Comparison of ENCODE assay signal across 7 cellular contexts in the genomic region with DNA sequence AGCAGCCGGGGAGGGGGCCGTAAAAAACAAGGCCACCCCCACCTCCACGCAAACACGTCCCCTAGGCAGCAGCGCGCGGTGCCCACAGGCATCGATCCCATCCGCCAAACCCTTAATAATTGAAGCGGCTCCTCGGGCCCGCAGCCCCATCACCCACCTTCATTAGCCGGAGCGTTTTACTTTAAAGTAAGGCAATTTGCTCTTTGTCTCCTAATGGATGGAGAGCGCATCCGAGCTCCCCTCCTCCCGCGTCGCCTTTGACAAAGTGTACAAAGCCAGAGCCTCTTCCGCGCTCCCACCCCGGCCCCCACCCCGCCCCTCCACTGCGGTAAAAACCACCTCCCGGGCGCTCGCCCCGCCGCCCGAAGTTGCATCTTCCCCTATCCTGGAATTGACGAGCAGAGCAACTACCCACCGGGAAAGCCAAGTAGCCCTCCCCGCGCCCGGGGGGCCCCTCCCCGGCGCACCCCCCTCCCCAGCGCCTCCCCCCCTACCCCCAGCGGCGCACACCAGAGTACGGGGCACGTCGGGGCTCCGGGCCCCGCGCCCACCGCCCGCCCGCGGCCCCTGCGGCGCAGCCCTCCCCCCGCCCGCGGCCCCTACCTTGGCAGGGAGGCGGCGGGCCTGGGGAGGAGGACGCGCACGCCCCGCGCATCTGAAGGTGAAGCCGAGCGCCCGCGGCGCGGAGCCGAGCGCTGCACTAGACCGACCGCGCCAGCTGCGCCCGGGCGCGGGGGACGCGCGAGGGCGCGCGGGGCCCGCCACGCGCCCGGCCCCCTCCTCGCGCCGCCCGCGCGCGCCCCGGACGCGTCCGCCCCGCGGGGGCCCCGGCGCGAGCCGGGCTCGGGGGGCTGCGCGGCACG. TPM values are rescaled to one million over a fixed set of nuclear protein-coding genes. Genes with fewer than 3 reads are reported as not detected.
A peak's percentile ranks its signal among the peaks of the same experiment; 100 is the strongest.
DNase-seq lines count a peak whose midpoint lies in the region; ATAC-seq and TF ChIP-seq lines count a peak whose summit lies in the region.

A gene with protein sequence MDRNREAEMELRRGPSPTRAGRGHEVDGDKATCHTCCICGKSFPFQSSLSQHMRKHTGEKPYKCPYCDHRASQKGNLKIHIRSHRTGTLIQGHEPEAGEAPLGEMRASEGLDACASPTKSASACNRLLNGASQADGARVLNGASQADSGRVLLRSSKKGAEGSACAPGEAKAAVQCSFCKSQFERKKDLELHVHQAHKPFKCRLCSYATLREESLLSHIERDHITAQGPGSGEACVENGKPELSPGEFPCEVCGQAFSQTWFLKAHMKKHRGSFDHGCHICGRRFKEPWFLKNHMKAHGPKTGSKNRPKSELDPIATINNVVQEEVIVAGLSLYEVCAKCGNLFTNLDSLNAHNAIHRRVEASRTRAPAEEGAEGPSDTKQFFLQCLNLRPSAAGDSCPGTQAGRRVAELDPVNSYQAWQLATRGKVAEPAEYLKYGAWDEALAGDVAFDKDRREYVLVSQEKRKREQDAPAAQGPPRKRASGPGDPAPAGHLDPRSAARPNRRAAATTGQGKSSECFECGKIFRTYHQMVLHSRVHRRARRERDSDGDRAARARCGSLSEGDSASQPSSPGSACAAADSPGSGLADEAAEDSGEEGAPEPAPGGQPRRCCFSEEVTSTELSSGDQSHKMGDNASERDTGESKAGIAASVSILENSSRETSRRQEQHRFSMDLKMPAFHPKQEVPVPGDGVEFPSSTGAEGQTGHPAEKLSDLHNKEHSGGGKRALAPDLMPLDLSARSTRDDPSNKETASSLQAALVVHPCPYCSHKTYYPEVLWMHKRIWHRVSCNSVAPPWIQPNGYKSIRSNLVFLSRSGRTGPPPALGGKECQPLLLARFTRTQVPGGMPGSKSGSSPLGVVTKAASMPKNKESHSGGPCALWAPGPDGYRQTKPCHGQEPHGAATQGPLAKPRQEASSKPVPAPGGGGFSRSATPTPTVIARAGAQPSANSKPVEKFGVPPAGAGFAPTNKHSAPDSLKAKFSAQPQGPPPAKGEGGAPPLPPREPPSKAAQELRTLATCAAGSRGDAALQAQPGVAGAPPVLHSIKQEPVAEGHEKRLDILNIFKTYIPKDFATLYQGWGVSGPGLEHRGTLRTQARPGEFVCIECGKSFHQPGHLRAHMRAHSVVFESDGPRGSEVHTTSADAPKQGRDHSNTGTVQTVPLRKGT (minus strand): TSS at position 702 of the 863 bp plus-strand sequence. CDS start 52,188 bp downstream, outside the sequence.

- in situ Hi-C loops in KBM-7 (cut with MboI; ENCODE audit: low pct_unique_long_range_greater_than_20kb, low sequenced_read_pairs) = no loop called here

- peak within 1 kb of the TSS; percentile 98 for H3K4me3 Mint-ChIP-seq in natural killer cell

- no peaks in the 10 kb centered on the region for H3K27me3 Mint-ChIP-seq in natural killer cell (ENCODE audit: low read depth in 2 of 2)

- peak within 1 kb of the TSS; percentile 88 to 98 for H3K27ac Mint-ChIP-seq in natural killer cell

- DNase-seq in KBM-7 (peak; percentile 66), fibroblast of mammary gland (ENCODE audit: low read depth) (no peak), natural killer cell (peak; percentile 45)
- DNase-seq in activated CD4-positive, alpha-beta T cell treated with anti-CD3 and anti-CD28 coated beads, Interleukin-2, amount 50 U/mL, for 1 hour = peak; percentile 32

- H3K4me3 ChIP-seq in fibroblast of mammary gland (ENCODE audit: control insufficient read depth, low read depth, low read length) = peak within 1 kb of the TSS; percentile 92

- TF ChIP-seq CTCF in fibroblast of mammary gland (conservative IDR thresholded peaks at IDR 0.05; ENCODE audit: control insufficient read depth, insufficient read depth, low read depth, low read length) = no peak
- no peak for TF ChIP-seq CTCF in natural killer cell (IDR thresholded peaks at IDR 0.05)

- H3K36me3 Mint-ChIP-seq in natural killer cell = no peaks in the 10 kb centered on the region

- ATAC-seq in GM18498 (IDR thresholded peaks at IDR 0.05; ENCODE audit: unreplicated experiment) (peak; percentile 19), natural killer cell (peak; percentile 27 to 30 (median 29)), HG02840 (IDR thresholded peaks at IDR 0.05; ENCODE audit: low FRiP score, unreplicated experiment) (no peak), HG03457 (IDR thresholded peaks at IDR 0.05; ENCODE audit: unreplicated experiment) (no peak)

- no peaks in the 10 kb centered on the region for H3K9me3 Mint-ChIP-seq in natural killer cell

- peaks cover 37 to 50% of the 10 kb centered on the region in 2 donors for H3K4me1 Mint-ChIP-seq in natural killer cell

- intact Hi-C loops in natural killer cell (cut with micrococcal nuclease) = loop anchor here (2.0 to 5.0 kb wide), 2 partner anchors 44 to 1997 kb away; a partner anchor contains a TSS

RNA-seq across cellular contexts. Expression of the gene that starts here (rescaled TPM):
- 10 to 100 TPM; 49.1 to 60.0 (median 52.4) TPM for total RNA-seq in natural killer cell

Comparison
In these comparisons a context has a peak if more than half of its experiments do, and no peak if none do; other contexts are left out.
1. ATAC-seq: peak in GM18498 (single experiment) and natural killer cell (3 of 3); none in HG02840 (single experiment) and HG03457 (single experiment).